ENCODE assay signal across 17 cellular contexts in genomic region chr6:137105375-137105774, GRCh38.
A peak's percentile ranks its signal among the peaks of the same experiment; 100 is the strongest.
DNase-seq lines count a peak whose midpoint lies in the region; ATAC-seq and TF ChIP-seq lines count a peak whose summit lies in the region.
"Had no signal": no experiment of that assay in that cellular context is flagged by ENCODE, and none has a peak within 500 bp of the region (broad histone marks: within the 10 kb centered on the region; RNA-seq: fewer than 3 reads in every experiment).

No MANE protein-coding gene starts in this region.

- H3K36me3 Mint-ChIP-seq in naive B cell = peaks cover 0 to 9% of the 10 kb centered on the region in 2 donors

- H3K27ac Mint-ChIP-seq in naive B cell = peak overlapping the region; percentile 74 to 96 (median 89)
- H3K27ac Mint-ChIP-seq: nephron; T-helper 2 cell treated with Interferon-gamma antibody and Interleukin-4, amounts not matched to agents 5 μg/mL and 100 μg/mL, for 36 hours had no signal

- no peak for TF ChIP-seq CTCF in GM12865 (IDR thresholded peaks at IDR 0.05; ENCODE audit: insufficient read depth, low read depth, low read length, missing control alignments)

- H3K4me3 Mint-ChIP-seq in naive B cell = peak overlapping the region in 6 of 8 donors; percentile 25 to 80 (median 65)
- H3K4me3 Mint-ChIP-seq: nephron; T-helper 2 cell treated with Interferon-gamma antibody and Interleukin-4, amounts not matched to agents 5 μg/mL and 100 μg/mL, for 36 hours had no signal

- no peaks in the 10 kb centered on the region for H3K27me3 Mint-ChIP-seq in naive B cell

- H3K9me3 Mint-ChIP-seq in naive B cell = peaks cover 0 to 12% (median 7%) of the 10 kb centered on the region in 7 donors

- H3K4me3 ChIP-seq in GM12865 (ENCODE audit: low read depth, low read length) = no peak overlapping the region
- no peak overlapping the region for H3K4me3 ChIP-seq in Jurkat, Clone E6-1 (ENCODE audit: low read length)
- H3K4me3 ChIP-seq: dorsolateral prefrontal cortex, skin epidermis, thyroid gland had no signal

- DNase-seq in GM12865 (ENCODE audit: low read depth) = peak; percentile 67
- peak; percentile 32 for DNase-seq in Jurkat, Clone E6-1 (ENCODE audit: low read depth, low spot score)
- peak; percentile 61 for DNase-seq in central memory CD4-positive, alpha-beta T cell
- no peak for DNase-seq in naive B cell
- DNase-seq in NCI-H2029 (lab: John Stamatoyannopoulos, UW) = no peak
- DNase-seq in epidermal melanocyte (ENCODE audit: insufficient read length, low spot score) = no peak
- DNase-seq: dorsolateral prefrontal cortex; IMR-90; MV-4-11; NCI-H526; stimulated activated CD4-positive, alpha-beta T cell treated with anti-CD3 and anti-CD28 coated beads, Interleukin-4, amount 100 ng/mL, for 4 hours; thyroid gland had no signal

- H3K4me1 Mint-ChIP-seq in naive B cell = peaks cover 57 to 80% (median 69%) of the 10 kb centered on the region in 3 donors
- H3K4me1 Mint-ChIP-seq: nephron had no signal

- ATAC-seq in naive B cell (ENCODE audit: low read depth in 2 of 2) = no peak
- no peak for ATAC-seq in GM19463 (IDR thresholded peaks at IDR 0.05; ENCODE audit: unreplicated experiment)
- no peak for ATAC-seq in HG03135 (IDR thresholded peaks at IDR 0.05; ENCODE audit: unreplicated experiment)

Comparison
In these comparisons a context has a peak if more than half of its experiments do, and no peak if none do; other contexts are left out.
1. DNase-seq: peak in GM12865 (single experiment), Jurkat, Clone E6-1 (single experiment) and central memory CD4-positive, alpha-beta T cell (single experiment); none in naive B cell (single experiment), NCI-H2029 (single experiment) and epidermal melanocyte (single experiment).